Comparison of ENCODE assay signal across 1 cellular context in genomic region chr10:51860257-51860656, GRCh38.
TF ChIP-seq lines count a peak whose summit lies in the region.

No MANE protein-coding gene starts in this region.

TF ChIP-seq in K562, 482 proteins besides CTCF, POLR2A, EP300 and RAD21 (continued from another document):
- TF ChIP-seq MAFF (IDR thresholded peaks at IDR 0.05; ENCODE audit: low read length), result no peak
- no peak for TF ChIP-seq PPARD (CRISPR knock-in tag; IDR thresholded peaks at IDR 0.05)
- TF ChIP-seq BRF1 (IDR thresholded peaks at IDR 0.05; ENCODE audit: borderline replicate concordance, extremely low read depth, insufficient read length), result no peak
- no peak for TF ChIP-seq ATF6 (CRISPR knock-in tag; IDR thresholded peaks at IDR 0.05)
- TF ChIP-seq COPS2 (conservative IDR thresholded peaks at IDR 0.05), result no peak
